ENCODE assay signal across 8 cellular contexts in genomic region chr10:17200885-17201164, GRCh38. TPM values are rescaled to one million over a fixed set of nuclear protein-coding genes. Genes with fewer than 3 reads are reported as not detected.
A peak's percentile ranks its signal among the peaks of the same experiment; 100 is the strongest.
DNase-seq lines count a peak whose midpoint lies in the region; ATAC-seq and TF ChIP-seq lines count a peak whose summit lies in the region.

No MANE protein-coding gene starts in this region.

- H3K4me1 ChIP-seq in tibial artery = peaks cover 0 to 34% (median 16%) of the 10 kb centered on the region in 4 donors

- DNase-seq in DMS79 treated with DMSO at 0.1 percent for 48 hours (lab: John Stamatoyannopoulos, UW) (peak; percentile 57), GM20000 (ENCODE audit: low spot score) (peak; percentile 22), dorsolateral prefrontal cortex (peak in 6 of 10 donors; percentile 37 to 59 (median 47)), lung microvascular endothelial cell (ENCODE audit: low read depth in 2 of 2) (peak; percentile 82), tibial artery (peak; percentile 68 to 76)

- H3K9me3 Mint-ChIP-seq in T-helper 1 cell treated with Interleukin-12 subunit alpha and Interleukin-12 subunit beta and Interleukin-4 antibody, amounts not matched to agents 30 μg/mL and 1 μg/mL, for 36 hours = no peaks in the 10 kb centered on the region

- TF ChIP-seq CTCF in GM20000 (IDR thresholded peaks at IDR 0.05; ENCODE audit: extremely low read depth, missing control alignments) = no peak
- TF ChIP-seq CTCF in dorsolateral prefrontal cortex (IDR thresholded peaks at IDR 0.05 in 54 of 56, conservative IDR thresholded peaks at IDR 0.05 in 2 of 56; ENCODE audit: low read depth in 1 of 56, partially characterized antibody in 56 of 56) = peak in 7 of 56 donors; percentile 2 to 37 (median 13)
- no peak for TF ChIP-seq CTCF in tibial artery (IDR thresholded peaks at IDR 0.05)

- peak overlapping the region; percentile 45 to 97 (median 82) for H3K4me3 ChIP-seq in dorsolateral prefrontal cortex
- peak overlapping the region; percentile 66 to 83 for H3K4me3 ChIP-seq in tibial artery

- no peaks in the 10 kb centered on the region for H3K27me3 Mint-ChIP-seq in T-helper 1 cell treated with Interleukin-12 subunit alpha and Interleukin-12 subunit beta and Interleukin-4 antibody, amounts not matched to agents 30 μg/mL and 1 μg/mL, for 36 hours (ENCODE audit: low read depth)

- peak overlapping the region; percentile 80 to 100 (median 95) for H3K27ac ChIP-seq in dorsolateral prefrontal cortex
- H3K27ac ChIP-seq in tibial artery = peak overlapping the region; percentile 91 to 96

- no peaks in the 10 kb centered on the region for H3K36me3 ChIP-seq in tibial artery

- H3K4me1 Mint-ChIP-seq in T-helper 1 cell treated with Interleukin-12 subunit alpha and Interleukin-12 subunit beta and Interleukin-4 antibody, amounts not matched to agents 30 μg/mL and 1 μg/mL, for 36 hours (ENCODE audit: low read depth) = peaks cover 31% of the 10 kb centered on the region

- no peaks in the 10 kb centered on the region for H3K27me3 ChIP-seq in dorsolateral prefrontal cortex
- H3K27me3 ChIP-seq in tibial artery = no peaks in the 10 kb centered on the region

- intact Hi-C loops in dorsolateral prefrontal cortex (cut with DNase I) = loop anchor here in 1 of 2 donors (10.0 kb wide), 1 partner anchor 1336 kb away; the partner anchor contains the start of gene MINDY3
- intact Hi-C loops in tibial artery (cut with DNase I; ENCODE audit: low total_unique reads) = no loop called here

- H3K9me3 ChIP-seq in tibial artery = no peaks in the 10 kb centered on the region

- peak overlapping the region; percentile 88 for H3K4me3 Mint-ChIP-seq in T-helper 1 cell treated with Interleukin-12 subunit alpha and Interleukin-12 subunit beta and Interleukin-4 antibody, amounts not matched to agents 30 μg/mL and 1 μg/mL, for 36 hours

- ATAC-seq in HG03571 (IDR thresholded peaks at IDR 0.05; ENCODE audit: unreplicated experiment) (peak; percentile 30), HG03439 (IDR thresholded peaks at IDR 0.05; ENCODE audit: unreplicated experiment) (no peak)

- peaks cover 2% of the 10 kb centered on the region for H3K36me3 Mint-ChIP-seq in T-helper 1 cell treated with Interleukin-12 subunit alpha and Interleukin-12 subunit beta and Interleukin-4 antibody, amounts not matched to agents 30 μg/mL and 1 μg/mL, for 36 hours (ENCODE audit: low read depth)

- peak overlapping the region; percentile 87 for H3K27ac Mint-ChIP-seq in T-helper 1 cell treated with Interleukin-12 subunit alpha and Interleukin-12 subunit beta and Interleukin-4 antibody, amounts not matched to agents 30 μg/mL and 1 μg/mL, for 36 hours

RNA-seq across cellular contexts. Expression of gene TRDMT1, which starts 0.6 kb away (rescaled TPM):
- total RNA-seq in dorsolateral prefrontal cortex (10 to 100 TPM in 85 of 120 experiments, 1 to 10 TPM in 35; 7.3 to 21.5 (median 11.3) TPM), lung microvascular endothelial cell (3.5 and 3.8 TPM in 2 replicates)

RNA-seq across cellular contexts. Expression of gene VIM, which starts 27.2 kb away (rescaled TPM):
- total RNA-seq in dorsolateral prefrontal cortex (100 to 1,000 TPM in 119 of 120 experiments, 10 to 100 TPM in 1; 77.3 to 917 (median 230) TPM), lung microvascular endothelial cell (2,898 and 3,955 TPM in 2 replicates)

Comparison
In these comparisons a context has a peak if more than half of its experiments do, and no peak if none do; other contexts are left out.
1. DNase-seq: peak in every context shown above with its lines; median percentile 82 in lung microvascular endothelial cell; 72 in tibial artery; 57 in DMS79 treated with DMSO at 0.1 percent for 48 hours; 47 in dorsolateral prefrontal cortex; 22 in GM20000.